In the genomic region with DNA sequence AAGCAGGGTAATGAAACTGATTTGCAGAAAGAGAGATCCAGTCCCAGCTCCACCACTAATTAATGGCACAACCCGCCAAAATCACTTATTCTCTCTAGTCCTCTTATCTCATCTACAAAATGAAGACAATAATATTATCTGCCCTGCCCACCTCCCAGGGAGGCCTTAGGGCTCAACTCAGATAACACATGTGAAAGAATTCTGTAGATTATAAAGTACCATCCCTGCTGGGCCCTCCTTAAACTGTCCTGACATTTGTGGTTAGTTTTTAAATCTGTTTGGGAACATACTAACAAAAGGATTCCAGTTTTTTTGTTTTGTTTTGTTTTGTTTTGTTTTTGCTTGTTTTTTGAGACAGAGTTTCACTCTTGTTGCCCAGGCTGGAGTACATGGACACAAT, we compare ENCODE assay signal across 16 cellular contexts. TPM values are rescaled to one million over a fixed set of nuclear protein-coding genes. Genes with fewer than 3 reads are reported as not detected.
A peak's percentile ranks its signal among the peaks of the same experiment; 100 is the strongest.
DNase-seq lines count a peak whose midpoint lies in the region; ATAC-seq and TF ChIP-seq lines count a peak whose summit lies in the region.
"Had no signal": no experiment of that assay in that cellular context is flagged by ENCODE, and none has a peak within 500 bp of the region (broad histone marks: within the 10 kb centered on the region; RNA-seq: fewer than 3 reads in every experiment).

No MANE protein-coding gene starts in this region.

- H3K4me3 Mint-ChIP-seq in brain: no peak overlapping the region
- H3K4me3 Mint-ChIP-seq: activated naive CD4-positive, alpha-beta T cell treated with anti-CD3 and anti-CD28 coated beads, Interleukin-2, amount 50 U/mL, for 24 hours; central memory CD8-positive, alpha-beta T cell had no signal

- peaks cover 30% of the 10 kb centered on the region for H3K4me1 ChIP-seq in HUES48 (ENCODE audit: control insufficient read depth, insufficient read depth, low read length)

- H3K36me3 ChIP-seq in HUES48 (ENCODE audit: control insufficient read depth, insufficient read depth, low read length): no peaks in the 10 kb centered on the region

- DNase-seq in substantia nigra (lab: John Stamatoyannopoulos, UW): no peak
- no peak for DNase-seq in activated naive CD4-positive, alpha-beta T cell treated with anti-CD3 and anti-CD28 coated beads, Interleukin-2, amount 50 U/mL, for 16 hours
- no peak for DNase-seq in NCI-H2227 (lab: John Stamatoyannopoulos, UW; ENCODE audit: unreplicated experiment)
- DNase-seq in putamen (ENCODE audit: low spot score): no peak
- DNase-seq: activated CD4-positive, CD25-positive, alpha-beta regulatory T cell; GOT3; KBM-7; left cardiac atrium; NCI-H510A; stimulated activated CD4-positive, alpha-beta T cell treated with anti-CD3 and anti-CD28 coated beads, Interleukin-4, amount 100 ng/mL, for 1 hour had no signal

- H3K36me3 Mint-ChIP-seq in brain: peaks cover 18% of the 10 kb centered on the region
- H3K36me3 Mint-ChIP-seq: activated naive CD4-positive, alpha-beta T cell treated with anti-CD3 and anti-CD28 coated beads, Interleukin-2, amount 50 U/mL, for 24 hours had no signal

- no peak overlapping the region for H3K4me3 ChIP-seq in HUES48 (ENCODE audit: low read depth, low read length)

- ATAC-seq in GM18909 (IDR thresholded peaks at IDR 0.05; ENCODE audit: poor library complexity, unreplicated experiment): no peak
- ATAC-seq: left cardiac atrium had no signal

- H3K27ac ChIP-seq in HUES48 (ENCODE audit: low read depth, low read length) (peak overlapping the region; percentile 76), layer of hippocampus (ENCODE audit: low read depth, low read length) (peak overlapping the region; percentile 96), substantia nigra (ENCODE audit: low read depth, low read length, poor library complexity, severe bottlenecking) (peak overlapping the region; percentile 99)

- H3K9ac ChIP-seq in HUES48 (ENCODE audit: low read depth, low read length): no peak overlapping the region

- H3K9me3 Mint-ChIP-seq in brain: no peaks in the 10 kb centered on the region
- H3K9me3 Mint-ChIP-seq: activated naive CD4-positive, alpha-beta T cell treated with anti-CD3 and anti-CD28 coated beads, Interleukin-2, amount 50 U/mL, for 24 hours; central memory CD8-positive, alpha-beta T cell had no signal

- TF ChIP-seq CTCF in brain (conservative IDR thresholded peaks at IDR 0.05): no peak

- H3K27ac Mint-ChIP-seq in brain: peak overlapping the region in 4 of 5 experiments; percentile 5 to 97 (median 52)
- H3K27ac Mint-ChIP-seq: activated naive CD4-positive, alpha-beta T cell treated with anti-CD3 and anti-CD28 coated beads, Interleukin-2, amount 50 U/mL, for 24 hours had no signal

- no peaks in the 10 kb centered on the region for H3K27me3 Mint-ChIP-seq in brain
- H3K27me3 Mint-ChIP-seq: activated naive CD4-positive, alpha-beta T cell treated with anti-CD3 and anti-CD28 coated beads, Interleukin-2, amount 50 U/mL, for 24 hours; central memory CD8-positive, alpha-beta T cell had no signal

- H3K27me3 ChIP-seq in HUES48 (ENCODE audit: control insufficient read depth, insufficient read depth, low read length): no peaks in the 10 kb centered on the region
- no peaks in the 10 kb centered on the region for H3K27me3 ChIP-seq in layer of hippocampus (ENCODE audit: control insufficient read depth, insufficient read depth, low read length)

- H3K9me3 ChIP-seq in HUES48 (ENCODE audit: control insufficient read depth, insufficient read depth, low read length): no peaks in the 10 kb centered on the region

- peaks cover 85% of the 10 kb centered on the region for H3K4me1 Mint-ChIP-seq in brain
- H3K4me1 Mint-ChIP-seq: activated naive CD4-positive, alpha-beta T cell treated with anti-CD3 and anti-CD28 coated beads, Interleukin-2, amount 50 U/mL, for 24 hours; central memory CD8-positive, alpha-beta T cell had no signal

RNA-seq across cellular contexts. Expression of a gene that starts 7.3 kb away (rescaled TPM):
- 11.1 TPM for polyA plus RNA-seq in brain (ENCODE audit: insufficient read depth, low read depth, low replicate concordance)

RNA-seq across cellular contexts. Expression of a gene that starts 7.5 kb away (rescaled TPM):
- 65.2 TPM for polyA plus RNA-seq in brain (ENCODE audit: insufficient read depth, low read depth, low replicate concordance)

RNA-seq across cellular contexts. Expression of a gene that starts 42.4 kb away (rescaled TPM):
- polyA plus RNA-seq in brain (ENCODE audit: insufficient read depth, low read depth, low replicate concordance): 28.3 TPM
